Comparison of ENCODE assay signal across 24 cellular contexts in the genomic region with DNA sequence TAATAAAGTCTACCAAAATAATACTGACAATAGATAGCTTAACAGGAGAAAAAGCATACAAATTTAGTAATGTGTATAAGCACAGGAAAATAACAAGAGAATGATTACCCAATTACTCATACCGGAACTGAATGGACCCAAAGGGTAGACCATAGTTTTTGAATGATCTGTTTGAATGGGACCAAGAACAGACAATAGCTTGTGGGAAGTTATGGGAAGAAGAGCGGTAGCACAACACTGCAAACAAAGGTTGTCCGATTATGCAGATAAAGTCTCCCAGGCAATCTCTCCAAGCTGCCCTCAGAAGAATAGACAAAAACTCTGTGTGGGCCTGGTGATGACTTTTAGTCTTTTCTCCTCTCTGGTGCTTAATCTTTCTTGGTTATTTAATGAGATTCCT.
DNase-seq lines count a peak whose midpoint lies in the region; ATAC-seq, FAIRE-seq and TF ChIP-seq lines count a peak whose summit lies in the region.
"Had no signal": no experiment of that assay in that cellular context is flagged by ENCODE, and none has a peak within 500 bp of the region (broad histone marks: within the 10 kb centered on the region; RNA-seq: fewer than 3 reads in every experiment).

No MANE protein-coding gene starts in this region.

- H3K4me1 ChIP-seq in BLaER1 treated with 17β-estradiol and CSF1 and Interleukin-3, amounts not matched to agents 10 nM and 100 nM, result peaks cover 5 to 25% (median 19%) of the 10 kb centered on the region in 10 experiments; a peak in 16 of 20 replicates
- H3K4me1 ChIP-seq in HAP-1 (peaks cover 12% of the 10 kb centered on the region), small intestine (ENCODE audit: control insufficient read depth in 2 of 2, insufficient read depth in 1 of 2, low read depth in 1 of 2, low read length in 1 of 2) (no peaks in the 10 kb centered on the region)
- H3K4me1 ChIP-seq: ascending aorta, esophagus squamous epithelium, right atrium auricular region had no signal

- H3K9me3 Mint-ChIP-seq in osteocyte (ENCODE audit: unreplicated experiment), result peaks cover 10% of the 10 kb centered on the region
- H3K9me3 Mint-ChIP-seq in activated naive CD4-positive, alpha-beta T cell treated with anti-CD3 and anti-CD28 coated beads, Interleukin-2, amount 50 U/mL, for 72 hours, result no peaks in the 10 kb centered on the region
- H3K9me3 Mint-ChIP-seq: activated CD4-positive, alpha-beta T cell treated with anti-CD3 and anti-CD28 coated beads, Interleukin-2, amount 10 ng/mL, durations not matched to agents 24 days and 14 days; stimulated activated naive CD8-positive, alpha-beta T cell treated with anti-CD3 and anti-CD28 coated beads, Interleukin-15, Interleukin-2, amounts not matched to agents 100 ng/mL and 50 ng/mL, for 24 hours had no signal

- H3K4me1 Mint-ChIP-seq in osteocyte (ENCODE audit: unreplicated experiment), result no peaks in the 10 kb centered on the region
- H3K4me1 Mint-ChIP-seq: activated CD4-positive, alpha-beta T cell treated with anti-CD3 and anti-CD28 coated beads, Interleukin-2, amount 10 ng/mL, durations not matched to agents 24 days and 14 days; activated CD8-positive, alpha-beta memory T cell treated with anti-CD3 and anti-CD28 coated beads, Interleukin-2, amount 10 ng/mL, durations not matched to agents 7 days and 5 days; activated naive CD4-positive, alpha-beta T cell treated with anti-CD3 and anti-CD28 coated beads, Interleukin-2, amount 50 U/mL, for 24 hours; CD14-positive monocyte had no signal

- H3K9me3 ChIP-seq in BLaER1 treated with 17β-estradiol and CSF1 and Interleukin-3, amounts not matched to agents 10 nM and 100 nM (replicated peaks in 1 of 11), result peaks cover 0 to 6% (median 0%) of the 10 kb centered on the region in 11 experiments; a peak in 1 of 22 replicates
- no peaks in the 10 kb centered on the region for H3K9me3 ChIP-seq in HAP-1
- no peaks in the 10 kb centered on the region for H3K9me3 ChIP-seq in small intestine (ENCODE audit: control insufficient read depth, low read depth)
- H3K9me3 ChIP-seq: esophagus squamous epithelium, right atrium auricular region had no signal

- H4K20me1 ChIP-seq in BLaER1 treated with 17β-estradiol and CSF1 and Interleukin-3, amounts not matched to agents 10 nM and 100 nM, result no peaks in the 10 kb centered on the region

- no peak overlapping the region for H3K9ac ChIP-seq in BLaER1 treated with 17β-estradiol and CSF1 and Interleukin-3, amounts not matched to agents 10 nM and 100 nM

- no peaks in the 10 kb centered on the region for H3K36me3 Mint-ChIP-seq in osteocyte (ENCODE audit: unreplicated experiment)
- H3K36me3 Mint-ChIP-seq in activated naive CD4-positive, alpha-beta T cell treated with anti-CD3 and anti-CD28 coated beads, Interleukin-2, amount 50 U/mL, for 72 hours, result no peaks in the 10 kb centered on the region
- H3K36me3 Mint-ChIP-seq: activated CD8-positive, alpha-beta memory T cell treated with anti-CD3 and anti-CD28 coated beads, Interleukin-2, amount 10 ng/mL, durations not matched to agents 7 days and 5 days; activated naive CD4-positive, alpha-beta T cell treated with anti-CD3 and anti-CD28 coated beads, Interleukin-2, amount 50 U/mL, for 24 hours; CD14-positive monocyte had no signal

- DNase-seq in HAP-1 (ENCODE audit: low spot score in 2 of 2) (peak; percentile 12 to 57), astrocyte of the spinal cord (ENCODE audit: low read depth, low spot score) (peak; percentile 19), lung microvascular endothelial cell (ENCODE audit: low read depth in 2 of 2) (peak; percentile 45 to 72), small intestine (no peak), globus pallidus (ENCODE audit: low spot score) (no peak), osteocyte (ENCODE audit: extremely low spot score, unreplicated experiment) (no peak)
- no peak for DNase-seq in activated naive CD4-positive, alpha-beta T cell treated with anti-CD3 and anti-CD28 coated beads, Interleukin-2, amount 50 U/mL, for 72 hours (ENCODE audit: low spot score in 2 of 2)
- DNase-seq: activated CD4-positive, alpha-beta T cell treated with anti-CD3 and anti-CD28 coated beads, Interleukin-2, amount 10 ng/mL, durations not matched to agents 24 days and 14 days; activated CD8-positive, alpha-beta memory T cell treated with anti-CD3 and anti-CD28 coated beads, Interleukin-2, amount 10 ng/mL, durations not matched to agents 7 days and 5 days; effector CD8-positive, alpha-beta T cell; esophagus squamous epithelium; GF-D8; NCI-H1105 treated with DMSO at 0.1 percent for 48 hours; NCI-H345; SIG-M5 had no signal

- H3K27me3 ChIP-seq in BLaER1 treated with 17β-estradiol and CSF1 and Interleukin-3, amounts not matched to agents 10 nM and 100 nM, result no peaks in the 10 kb centered on the region
- no peaks in the 10 kb centered on the region for H3K27me3 ChIP-seq in HAP-1 (ENCODE audit: low read depth)
- peaks cover 0 to 2% of the 10 kb centered on the region in 2 donors for H3K27me3 ChIP-seq in small intestine (ENCODE audit: control insufficient read depth in 2 of 2, insufficient read depth in 2 of 2, low read length in 2 of 2)
- H3K27me3 ChIP-seq: ascending aorta, right atrium auricular region had no signal

- WGBS in small intestine, 3 donors, result 54 to 77% (median 65%) methylated on average over 3 of the region's 3 CpGs

- no peak overlapping the region for H3K27ac Mint-ChIP-seq in osteocyte (ENCODE audit: unreplicated experiment)
- H3K27ac Mint-ChIP-seq in activated naive CD4-positive, alpha-beta T cell treated with anti-CD3 and anti-CD28 coated beads, Interleukin-2, amount 50 U/mL, for 72 hours, result no peak overlapping the region
- H3K27ac Mint-ChIP-seq: activated CD4-positive, alpha-beta T cell treated with anti-CD3 and anti-CD28 coated beads, Interleukin-2, amount 10 ng/mL, durations not matched to agents 24 days and 14 days; activated CD8-positive, alpha-beta memory T cell treated with anti-CD3 and anti-CD28 coated beads, Interleukin-2, amount 10 ng/mL, durations not matched to agents 7 days and 5 days; activated naive CD4-positive, alpha-beta T cell treated with anti-CD3 and anti-CD28 coated beads, Interleukin-2, amount 50 U/mL, for 24 hours; CD14-positive monocyte; stimulated activated naive CD8-positive, alpha-beta T cell treated with anti-CD3 and anti-CD28 coated beads, Interleukin-15, Interleukin-2, amounts not matched to agents 100 ng/mL and 50 ng/mL, for 24 hours; T-helper 1 cell treated with Interleukin-12 subunit alpha and Interleukin-12 subunit beta and Interleukin-4 antibody, amounts not matched to agents 30 μg/mL and 1 μg/mL, for 36 hours had no signal

- no peaks in the 10 kb centered on the region for H3K27me3 Mint-ChIP-seq in osteocyte (ENCODE audit: unreplicated experiment)
- H3K27me3 Mint-ChIP-seq: activated CD4-positive, alpha-beta T cell treated with anti-CD3 and anti-CD28 coated beads, Interleukin-2, amount 10 ng/mL, durations not matched to agents 24 days and 14 days; activated CD8-positive, alpha-beta memory T cell treated with anti-CD3 and anti-CD28 coated beads, Interleukin-2, amount 10 ng/mL, durations not matched to agents 7 days and 5 days had no signal

- H3K36me3 ChIP-seq in BLaER1 treated with 17β-estradiol and CSF1 and Interleukin-3, amounts not matched to agents 10 nM and 100 nM, result no peaks in the 10 kb centered on the region
- no peaks in the 10 kb centered on the region for H3K36me3 ChIP-seq in HAP-1 (replicated peaks)
- no peaks in the 10 kb centered on the region for H3K36me3 ChIP-seq in small intestine (ENCODE audit: control insufficient read depth in 2 of 2, insufficient read depth in 2 of 2, low read length in 2 of 2)
- H3K36me3 ChIP-seq: ascending aorta, esophagus squamous epithelium, right atrium auricular region had no signal

- FAIRE-seq in small intestine (lab: Jason Lieb, UNC), result no peak

- H3K4me3 Mint-ChIP-seq in osteocyte (ENCODE audit: unreplicated experiment), result no peak overlapping the region
- H3K4me3 Mint-ChIP-seq: activated CD4-positive, alpha-beta T cell treated with anti-CD3 and anti-CD28 coated beads, Interleukin-2, amount 10 ng/mL, durations not matched to agents 24 days and 14 days; activated CD8-positive, alpha-beta memory T cell treated with anti-CD3 and anti-CD28 coated beads, Interleukin-2, amount 10 ng/mL, durations not matched to agents 7 days and 5 days; activated naive CD4-positive, alpha-beta T cell treated with anti-CD3 and anti-CD28 coated beads, Interleukin-2, amount 50 U/mL, for 24 hours; CD14-positive monocyte; stimulated activated naive CD8-positive, alpha-beta T cell treated with anti-CD3 and anti-CD28 coated beads, Interleukin-15, Interleukin-2, amounts not matched to agents 100 ng/mL and 50 ng/mL, for 24 hours; T-helper 1 cell treated with Interleukin-12 subunit alpha and Interleukin-12 subunit beta and Interleukin-4 antibody, amounts not matched to agents 30 μg/mL and 1 μg/mL, for 36 hours had no signal

- TF ChIP-seq CTCF in astrocyte of the spinal cord (IDR thresholded peaks at IDR 0.05; ENCODE audit: low read depth, low read length) (no peak), osteocyte (IDR thresholded peaks at IDR 0.05) (no peak)

- ATAC-seq in activated naive CD4-positive, alpha-beta T cell treated with anti-CD3 and anti-CD28 coated beads, Interleukin-2, amount 50 U/mL, for 72 hours, result no peak
- ATAC-seq: activated CD8-positive, alpha-beta memory T cell treated with anti-CD3 and anti-CD28 coated beads, Interleukin-2, amount 10 ng/mL, durations not matched to agents 7 days and 5 days had no signal

- H3K4me2 ChIP-seq in BLaER1 treated with 17β-estradiol and CSF1 and Interleukin-3, amounts not matched to agents 10 nM and 100 nM, result peak overlapping the region in 8 of 11 experiments; percentile 26 to 65 (median 46); a peak in 11 of 22 replicates
- H3K4me2 ChIP-seq: PC-9 had no signal

- in situ Hi-C loops in HAP-1 (cut with MboI; ENCODE audit: low sequenced_read_pairs) (no loop called here), astrocyte of the spinal cord (cut with HindIII; ENCODE audit: low sequenced_read_pairs) (no loop called here)

- H3K27ac ChIP-seq in BLaER1 treated with 17β-estradiol and CSF1 and Interleukin-3, amounts not matched to agents 10 nM and 100 nM, result peak overlapping the region in 1 of 11 experiments; percentile 43; a peak in 3 of 22 replicates
- H3K27ac ChIP-seq in small intestine (ENCODE audit: low read depth in 1 of 2, low read length in 1 of 2), result no peak overlapping the region
- H3K27ac ChIP-seq: ascending aorta, esophagus squamous epithelium, HL-60, PC-9, right atrium auricular region had no signal

- no peak overlapping the region for H3K4me3 ChIP-seq in BLaER1 treated with 17β-estradiol and CSF1 and Interleukin-3, amounts not matched to agents 10 nM and 100 nM
- H3K4me3 ChIP-seq in HAP-1 (no peak overlapping the region), astrocyte of the spinal cord (ENCODE audit: low read depth, low read length) (no peak overlapping the region), small intestine (ENCODE audit: low read depth in 1 of 2, low read length in 2 of 2) (no peak overlapping the region)
- H3K4me3 ChIP-seq: ascending aorta, esophagus squamous epithelium, PC-9, right atrium auricular region had no signal

Comparison
In these comparisons a context has a peak if more than half of its experiments do, and no peak if none do; other contexts are left out.
1. DNase-seq: peak in HAP-1 (2 of 2), astrocyte of the spinal cord (single experiment) and lung microvascular endothelial cell (2 of 2); none in small intestine (single experiment), globus pallidus (single experiment), osteocyte (single experiment) and activated naive CD4-positive, alpha-beta T cell treated with anti-CD3 and anti-CD28 coated beads, Interleukin-2, amount 50 U/mL, for 72 hours (0 of 2).